20 cellular contexts compared by ENCODE assay signal in genomic region chr12:49794021-49794420, GRCh38. TPM values are rescaled to one million over a fixed set of nuclear protein-coding genes. Genes with fewer than 3 reads are reported as not detected.
A peak's percentile ranks its signal among the peaks of the same experiment; 100 is the strongest.
DNase-seq lines count a peak whose midpoint lies in the region; ATAC-seq, FAIRE-seq and TF ChIP-seq lines count a peak whose summit lies in the region.
"Had no signal": no experiment of that assay in that cellular context is flagged by ENCODE, and none has a peak within 500 bp of the region (broad histone marks: within the 10 kb centered on the region; RNA-seq: fewer than 3 reads in every experiment).

No MANE protein-coding gene starts in this region.

- no peak overlapping the region for H3K4me3 Mint-ChIP-seq in activated naive CD4-positive, alpha-beta T cell treated with anti-CD3 and anti-CD28 coated beads for 36 hours
- no peak overlapping the region for H3K4me3 Mint-ChIP-seq in activated naive CD4-positive, alpha-beta T cell treated with anti-CD3 and anti-CD28 coated beads, Interleukin-2, amount 10 ng/mL, durations not matched to agents 7 days and 5 days
- H3K4me3 Mint-ChIP-seq: CD4-positive, alpha-beta T cell; IgD-negative memory B cell had no signal

- H3K27me3 ChIP-seq in GM12878 (replicated peaks in 1 of 2; ENCODE audit: control insufficient read depth in 2 of 2, insufficient read depth in 2 of 2, low read length in 1 of 2) (no peaks in the 10 kb centered on the region), neutrophil (no peaks in the 10 kb centered on the region)

- ATAC-seq in GM12878 (no peak), HG03432 (IDR thresholded peaks at IDR 0.05; ENCODE audit: unreplicated experiment) (no peak)
- ATAC-seq: A549 had no signal

- RAD21 ChIA-PET in GM12878 (lab: Charles Lee; ENCODE audit: unreplicated experiment), result no interaction called here

- CTCF ChIA-PET in activated naive CD4-positive, alpha-beta T cell treated with anti-CD3 and anti-CD28 coated beads for 36 hours (lab: Charles Lee), result no interaction called here
- CTCF ChIA-PET in activated naive CD4-positive, alpha-beta T cell treated with anti-CD3 and anti-CD28 coated beads, Interleukin-2, amount 10 ng/mL, durations not matched to agents 7 days and 5 days (lab: Charles Lee), result interaction anchor here (1.2 kb wide), 1 partner anchor 34 kb away, joined by 3 read pairs; the partner anchor contains the start of gene NCKAP5L
- CTCF ChIA-PET in GM12878 (lab: Yijun Ruan, JAX), result no interaction called here

- no peaks in the 10 kb centered on the region for H3K4me1 ChIP-seq in GM12878 (ENCODE audit: control insufficient read depth, insufficient read depth, low read length)
- H3K4me1 ChIP-seq in neutrophil (ENCODE audit: control insufficient read depth in 1 of 2, insufficient read depth in 1 of 2, low read depth in 1 of 2, low read length in 1 of 2), result peaks cover 38 to 46% of the 10 kb centered on the region in 2 experiments
- H3K4me1 ChIP-seq: A549, Caco-2 had no signal

- in situ Hi-C loops in GM12878 (cut with MboI), result no loop called here

- WGBS in GM12878 (ENCODE audit: insufficient coverage, insufficient replicate concordance, low lambda C conversion rate, missing lambda C conversion rate), result 63% methylated on average over 5 of the region's 5 CpGs

- POLR2A ChIA-PET in GM12878 (lab: Charles Lee), result no interaction called here

- no peaks in the 10 kb centered on the region for H3K4me1 Mint-ChIP-seq in activated naive CD4-positive, alpha-beta T cell treated with anti-CD3 and anti-CD28 coated beads for 36 hours (ENCODE audit: low read depth)
- peaks cover 2% of the 10 kb centered on the region for H3K4me1 Mint-ChIP-seq in activated naive CD4-positive, alpha-beta T cell treated with anti-CD3 and anti-CD28 coated beads, Interleukin-2, amount 10 ng/mL, durations not matched to agents 7 days and 5 days
- H3K4me1 Mint-ChIP-seq: IgD-negative memory B cell had no signal

- TF ChIP-seq POLR2A in GM12878 (IDR thresholded peaks at IDR 0.05; ENCODE audit: low read depth, low read length), result peak; percentile 46; the same call in 1 of the 2 replicates

- no peak overlapping the region for H3K4me3 ChIP-seq in GM12878
- H3K4me3 ChIP-seq in neutrophil (ENCODE audit: low read depth in 1 of 2, low read length in 1 of 2), result no peak overlapping the region
- H3K4me3 ChIP-seq: A549, GM23248 had no signal

- TF ChIP-seq EP300 in GM12878 (IDR thresholded peaks at IDR 0.05; ENCODE audit: borderline replicate concordance in 1 of 2, control insufficient read depth in 1 of 2, low read depth in 2 of 2, low read length in 2 of 2), result no peak

- H3K36me3 ChIP-seq in GM12878 (ENCODE audit: control insufficient read depth in 2 of 2, insufficient read depth in 2 of 2, low read length in 1 of 2) (peaks cover 0 to 3% of the 10 kb centered on the region in 2 experiments; a peak in 2 of 4 replicates), neutrophil (peaks cover 42% of the 10 kb centered on the region)

- H2AFZ ChIP-seq in GM12878 (ENCODE audit: control insufficient read depth, low read depth, low read length), result no peak overlapping the region
- H2AFZ ChIP-seq: GM23248 had no signal

- no TSS peak for BruUV-seq in GM12878 (replicated peaks; lab: Mats Ljungman, UMichigan)

- H3K9me3 ChIP-seq in GM12878 (replicated peaks; ENCODE audit: control insufficient read depth, insufficient read depth, low read length) (no peaks in the 10 kb centered on the region), neutrophil (no peaks in the 10 kb centered on the region)
- H3K9me3 ChIP-seq: A549, Caco-2 had no signal

- SMC1A ChIA-PET in GM12878 (lab: Charles Lee; ENCODE audit: uncharacterized antibody, unreplicated experiment), result no interaction called here

- no peak for FAIRE-seq in GM12878 (lab: Jason Lieb, UNC)
- FAIRE-seq: A549, D721Med, G401.6, GM19239, HTR-8/SVneo had no signal

- no peak for TF ChIP-seq RAD21 in GM12878 (IDR thresholded peaks at IDR 0.05; ENCODE audit: insufficient read depth, low read depth, low read length)

- H3K9me3 Mint-ChIP-seq in activated naive CD4-positive, alpha-beta T cell treated with anti-CD3 and anti-CD28 coated beads for 36 hours, result no peaks in the 10 kb centered on the region
- no peaks in the 10 kb centered on the region for H3K9me3 Mint-ChIP-seq in activated naive CD4-positive, alpha-beta T cell treated with anti-CD3 and anti-CD28 coated beads, Interleukin-2, amount 10 ng/mL, durations not matched to agents 7 days and 5 days
- H3K9me3 Mint-ChIP-seq: CD4-positive, alpha-beta T cell; IgD-negative memory B cell had no signal

- H3K27ac ChIP-seq in GM12878 (ENCODE audit: control insufficient read depth, insufficient read depth) (no peak overlapping the region), neutrophil (peak overlapping the region; percentile 25)
- H3K27ac ChIP-seq: 22Rv1, A549, C4-2B, GM23248 had no signal

- H3K27ac Mint-ChIP-seq in activated naive CD4-positive, alpha-beta T cell treated with anti-CD3 and anti-CD28 coated beads for 36 hours, result peak overlapping the region; percentile 12
- H3K27ac Mint-ChIP-seq in activated naive CD4-positive, alpha-beta T cell treated with anti-CD3 and anti-CD28 coated beads, Interleukin-2, amount 10 ng/mL, durations not matched to agents 7 days and 5 days, result no peak overlapping the region
- H3K27ac Mint-ChIP-seq: CD4-positive, alpha-beta T cell; IgD-negative memory B cell had no signal

- DNase-seq in activated naive CD4-positive, alpha-beta T cell treated with anti-CD3 and anti-CD28 coated beads for 36 hours, result no peak
- no peak for DNase-seq in activated naive CD4-positive, alpha-beta T cell treated with anti-CD3 and anti-CD28 coated beads, Interleukin-2, amount 10 ng/mL, durations not matched to agents 7 days and 5 days
- DNase-seq in GM12878 (ENCODE audit: low read depth, low spot score), result no peak
- DNase-seq in stimulated activated CD8-positive, alpha-beta memory T cell treated with anti-CD3 and anti-CD28 coated beads, Interleukin-4, amount 100 ng/mL, for 48 hours, result no peak
- DNase-seq in NCI-H524 (lab: John Stamatoyannopoulos, UW), result no peak
- DNase-seq: AML-193; Caco-2; CD4-positive, alpha-beta T cell; GM23248; HCEC 1CT had no signal

- no peaks in the 10 kb centered on the region for H4K20me1 ChIP-seq in GM12878 (ENCODE audit: control insufficient read depth, insufficient read depth)

- no peaks in the 10 kb centered on the region for H3K79me2 ChIP-seq in GM12878 (ENCODE audit: control insufficient read depth, insufficient read depth, low read length)

- intact Hi-C loops in activated naive CD4-positive, alpha-beta T cell treated with anti-CD3 and anti-CD28 coated beads for 36 hours (cut with micrococcal nuclease), result no loop called here
- intact Hi-C loops in GM12878 (cut with micrococcal nuclease; ENCODE audit: unreplicated experiment), result no loop called here

- no peaks in the 10 kb centered on the region for H3K36me3 Mint-ChIP-seq in activated naive CD4-positive, alpha-beta T cell treated with anti-CD3 and anti-CD28 coated beads for 36 hours (ENCODE audit: low read depth)
- H3K36me3 Mint-ChIP-seq in activated naive CD4-positive, alpha-beta T cell treated with anti-CD3 and anti-CD28 coated beads, Interleukin-2, amount 10 ng/mL, durations not matched to agents 7 days and 5 days, result no peaks in the 10 kb centered on the region
- H3K36me3 Mint-ChIP-seq: IgD-negative memory B cell had no signal

- no peak overlapping the region for H3K9ac ChIP-seq in GM12878 (ENCODE audit: control insufficient read depth, insufficient read depth, low read length)
- H3K9ac ChIP-seq: GM23248 had no signal

- no peak for TF ChIP-seq CTCF in GM12878 (IDR thresholded peaks at IDR 0.05 in 2 of 3, conservative IDR thresholded peaks at IDR 0.05 in 1 of 3; ENCODE audit: control insufficient read depth in 2 of 3, extremely low read depth in 1 of 3, insufficient read depth in 1 of 3, low read depth in 3 of 3, low read length in 3 of 3)
- no peak for TF ChIP-seq CTCF in neutrophil (IDR thresholded peaks at IDR 0.05)

- H3K4me2 ChIP-seq in GM12878 (ENCODE audit: control insufficient read depth, insufficient read depth), result no peak overlapping the region
- H3K4me2 ChIP-seq: A549 had no signal

- H3K27me3 Mint-ChIP-seq in activated naive CD4-positive, alpha-beta T cell treated with anti-CD3 and anti-CD28 coated beads for 36 hours (ENCODE audit: low read depth), result no peaks in the 10 kb centered on the region
- no peaks in the 10 kb centered on the region for H3K27me3 Mint-ChIP-seq in activated naive CD4-positive, alpha-beta T cell treated with anti-CD3 and anti-CD28 coated beads, Interleukin-2, amount 10 ng/mL, durations not matched to agents 7 days and 5 days
- H3K27me3 Mint-ChIP-seq: CD4-positive, alpha-beta T cell; IgD-negative memory B cell had no signal

RNA-seq across cellular contexts. Expression of gene NCKAP5L, which starts 34.2 kb away (rescaled TPM):
- 1 to 10 TPM; 2.8 TPM for total RNA-seq in activated naive CD4-positive, alpha-beta T cell treated with anti-CD3 and anti-CD28 coated beads for 36 hours
- 37.5 and 39.4 TPM in 2 replicates for total RNA-seq in GM12878 (2013; cell fraction: nucleolus; rRNA removed)
- total RNA-seq in GM12878 (2014; rRNA removed), result 8.2 TPM in 2 replicates
- total RNA-seq in GM12878 (2014; rRNA removed; fragmentation: Illumina TruSeq; extraction: Trizol), result 4.3 and 4.4 TPM in 2 replicates
- total RNA-seq in GM12878 (2021), result 14.8 and 15.8 TPM in 2 replicates
- 1.6 TPM for polyA plus RNA-seq in GM12878 (2011; ENCODE audit: low read depth)
- polyA plus RNA-seq in GM12878 (2011; rRNA removed), result 2.1 and 3.1 TPM in 2 replicates
- polyA plus RNA-seq in GM12878 (2011; cell fraction: cytosol; rRNA removed), result 3.0 and 4.2 TPM in 2 replicates
- polyA plus RNA-seq in GM12878 (2011; cell fraction: nucleus; rRNA removed), result 17.3 and 21.6 TPM in 2 replicates
- polyA plus RNA-seq in GM12878 (2012), result 5.6 and 6.3 TPM in 2 replicates
- polyA plus RNA-seq in GM12878 (2014; fragmentation: Illumina TruSeq; extraction: Trizol), result 1.1 and 3.4 TPM in 2 replicates
- polyA plus RNA-seq in GM12878 (2014; fragmentation: Nextera tagmentation; extraction: Ambion mirVana), result under 1 TPM; 0.03 to 0.16 TPM
- 8.1 and 10.7 TPM in 2 replicates for polyA plus RNA-seq in GM12878 (2014; rRNA removed)
- 1 to 10 TPM; 4.4 to 5.5 TPM for polyA plus RNA-seq in GM12878 (2016; fragmentation: Nextera tagmentation; extraction: Ambion mirVana)
- 7.7 and 11.0 TPM in 2 replicates for polyA minus RNA-seq in GM12878 (2011; rRNA and poly(A)+ RNA removed)
- 4.1 and 5.1 TPM in 2 replicates for polyA minus RNA-seq in GM12878 (2011; cell fraction: cytosol; rRNA and poly(A)+ RNA removed)
- polyA minus RNA-seq in GM12878 (2011; cell fraction: nucleus; rRNA and poly(A)+ RNA removed), result 8.6 and 13.6 TPM in 2 replicates

RNA-seq across cellular contexts. Expression of gene BCDIN3D, which starts 48.9 kb away (rescaled TPM):
- total RNA-seq in activated naive CD4-positive, alpha-beta T cell treated with anti-CD3 and anti-CD28 coated beads for 36 hours, result 1 to 10 TPM; 2.4 to 4.1 TPM
- total RNA-seq in GM12878 (2013; cell fraction: nucleolus; rRNA removed), result 7.3 and 8.3 TPM in 2 replicates
- total RNA-seq in GM12878 (2014; rRNA removed) (5.8 and 6.0 TPM in 2 replicates), GM12878 (2014; rRNA removed; fragmentation: Illumina TruSeq; extraction: Trizol) (6.2 and 6.4 TPM in 2 replicates), GM12878 (2021) (5.6 and 7.1 TPM in 2 replicates)
- polyA plus RNA-seq in GM12878 (2011; ENCODE audit: low read depth), result 2.5 TPM
- polyA plus RNA-seq in GM12878 (2011; rRNA removed) (3.7 and 4.1 TPM in 2 replicates), GM12878 (2014; fragmentation: Illumina TruSeq; extraction: Trizol) (6.7 and 7.8 TPM in 2 replicates), GM12878 (2014; fragmentation: Nextera tagmentation; extraction: Ambion mirVana) (1 to 10 TPM; 5.5 to 6.3 TPM), GM12878 (2014; rRNA removed) (4.7 and 7.2 TPM in 2 replicates), GM12878 (2016; fragmentation: Nextera tagmentation; extraction: Ambion mirVana) (1 to 10 TPM; 6.5 to 6.8 TPM)
- 3.5 and 4.0 TPM in 2 replicates for polyA plus RNA-seq in GM12878 (2011; cell fraction: cytosol; rRNA removed)
- 2.6 and 2.9 TPM in 2 replicates for polyA plus RNA-seq in GM12878 (2011; cell fraction: nucleus; rRNA removed)
- 3.0 and 4.6 TPM in 2 replicates for polyA plus RNA-seq in GM12878 (2012)
- polyA minus RNA-seq in GM12878 (2011; rRNA and poly(A)+ RNA removed), result 5.0 and 8.6 TPM in 2 replicates
- 1.8 and 1.9 TPM in 2 replicates for polyA minus RNA-seq in GM12878 (2011; cell fraction: cytosol; rRNA and poly(A)+ RNA removed)
- polyA minus RNA-seq in GM12878 (2011; cell fraction: nucleus; rRNA and poly(A)+ RNA removed), result 3.1 and 6.7 TPM in 2 replicates

RNA-seq across cellular contexts. Expression of gene TMBIM6, which starts 52.7 kb away (rescaled TPM):
- 100 to 1,000 TPM; 466 to 498 TPM for total RNA-seq in activated naive CD4-positive, alpha-beta T cell treated with anti-CD3 and anti-CD28 coated beads for 36 hours
- 355 and 369 TPM in 2 replicates for total RNA-seq in GM12878 (2013; cell fraction: nucleolus; rRNA removed)
- 231 and 268 TPM in 2 replicates for total RNA-seq in GM12878 (2014; rRNA removed)
- 221 and 224 TPM in 2 replicates for total RNA-seq in GM12878 (2014; rRNA removed; fragmentation: Illumina TruSeq; extraction: Trizol)
- total RNA-seq in GM12878 (2021), result 302 and 306 TPM in 2 replicates
- 226 TPM for polyA plus RNA-seq in GM12878 (2011; ENCODE audit: low read depth)
- 505 and 603 TPM in 2 replicates for polyA plus RNA-seq in GM12878 (2011; rRNA removed)
- polyA plus RNA-seq in GM12878 (2011; cell fraction: cytosol; rRNA removed), result 335 and 461 TPM in 2 replicates
- polyA plus RNA-seq in GM12878 (2011; cell fraction: nucleus; rRNA removed), result 251 and 330 TPM in 2 replicates
- polyA plus RNA-seq in GM12878 (2012), result 221 and 351 TPM in 2 replicates
- 308 and 371 TPM in 2 replicates for polyA plus RNA-seq in GM12878 (2014; fragmentation: Illumina TruSeq; extraction: Trizol)
- polyA plus RNA-seq in GM12878 (2014; fragmentation: Nextera tagmentation; extraction: Ambion mirVana), result 1,000 to 10,000 TPM in 1 of 2 experiments, 100 to 1,000 TPM in 1; 853 to 1,192 TPM
- 220 and 242 TPM in 2 replicates for polyA plus RNA-seq in GM12878 (2014; rRNA removed)
- 100 to 1,000 TPM; 451 to 455 TPM for polyA plus RNA-seq in GM12878 (2016; fragmentation: Nextera tagmentation; extraction: Ambion mirVana)
- 237 and 279 TPM in 2 replicates for polyA minus RNA-seq in GM12878 (2011; rRNA and poly(A)+ RNA removed)
- polyA minus RNA-seq in GM12878 (2011; cell fraction: cytosol; rRNA and poly(A)+ RNA removed), result 82.2 and 95.7 TPM in 2 replicates
- polyA minus RNA-seq in GM12878 (2011; cell fraction: nucleus; rRNA and poly(A)+ RNA removed), result 65.3 and 85.8 TPM in 2 replicates
